Comparison of ENCODE assay signal across 22 cellular contexts in genomic region chr5:180387798-180388197, GRCh38.
"Had no signal": no experiment of that assay in that cellular context is flagged by ENCODE, and none has a peak within 500 bp of the region (broad histone marks: within the 10 kb centered on the region; RNA-seq: fewer than 3 reads in every experiment).

No MANE protein-coding gene starts in this region.

- H3K9me3 Mint-ChIP-seq: central memory CD8-positive, alpha-beta T cell; effector memory CD8-positive, alpha-beta T cell; naive thymus-derived CD8-positive, alpha-beta T cell; stimulated activated effector memory CD8-positive, alpha-beta T cell treated with anti-CD3 and anti-CD28 coated beads, Interleukin-12 subunit alpha, Interleukin-12 subunit beta, amount 100 ng/mL, for 72 hours had no signal

- H3K27ac Mint-ChIP-seq: naive thymus-derived CD8-positive, alpha-beta T cell; stimulated activated effector memory CD8-positive, alpha-beta T cell treated with anti-CD3 and anti-CD28 coated beads, Interleukin-12 subunit alpha, Interleukin-12 subunit beta, amount 100 ng/mL, for 72 hours had no signal

- H3K4me1 Mint-ChIP-seq: central memory CD8-positive, alpha-beta T cell; stimulated activated effector memory CD8-positive, alpha-beta T cell treated with anti-CD3 and anti-CD28 coated beads, Interleukin-12 subunit alpha, Interleukin-12 subunit beta, amount 100 ng/mL, for 72 hours had no signal

- ATAC-seq: effector memory CD8-positive, alpha-beta T cell; gastrocnemius medialis; left lobe of liver; naive thymus-derived CD8-positive, alpha-beta T cell; stimulated activated effector memory CD8-positive, alpha-beta T cell treated with anti-CD3 and anti-CD28 coated beads, Interleukin-12 subunit alpha, Interleukin-12 subunit beta, amount 100 ng/mL, for 72 hours; stimulated activated naive CD8-positive, alpha-beta T cell treated with anti-CD3 and anti-CD28 coated beads, Interleukin-15, Interleukin-2, amounts not matched to agents 100 U/mL and 50 U/mL, for 24 hours had no signal

- H3K4me3 Mint-ChIP-seq: central memory CD8-positive, alpha-beta T cell; effector memory CD8-positive, alpha-beta T cell; naive thymus-derived CD8-positive, alpha-beta T cell; nephron progenitor cell; stimulated activated effector memory CD8-positive, alpha-beta T cell treated with anti-CD3 and anti-CD28 coated beads, Interleukin-12 subunit alpha, Interleukin-12 subunit beta, amount 100 ng/mL, for 72 hours had no signal

- DNase-seq: cortex of kidney; effector memory CD8-positive, alpha-beta T cell; foreskin fibroblast; gastrocnemius medialis; head of caudate nucleus; kidney; mesenchymal stem cell; midbrain; naive thymus-derived CD8-positive, alpha-beta T cell; nephron progenitor cell; nucleus accumbens; ovary; retina; sigmoid colon; stimulated activated CD4-positive, alpha-beta T cell treated with anti-CD3 and anti-CD28 coated beads, Interleukin-2, amount 100 ng/mL, for 24 hours; stimulated activated CD4-positive, alpha-beta T cell treated with anti-CD3 and anti-CD28 coated beads, Interleukin-4, amount 100 ng/mL, for 24 hours; stimulated activated naive CD8-positive, alpha-beta T cell treated with anti-CD3 and anti-CD28 coated beads, Interleukin-15, Interleukin-2, amounts not matched to agents 100 U/mL and 50 U/mL, for 24 hours; upper lobe of left lung; uterus had no signal

- H3K36me3 Mint-ChIP-seq: stimulated activated effector memory CD8-positive, alpha-beta T cell treated with anti-CD3 and anti-CD28 coated beads, Interleukin-12 subunit alpha, Interleukin-12 subunit beta, amount 100 ng/mL, for 72 hours had no signal
